In the genomic region with DNA sequence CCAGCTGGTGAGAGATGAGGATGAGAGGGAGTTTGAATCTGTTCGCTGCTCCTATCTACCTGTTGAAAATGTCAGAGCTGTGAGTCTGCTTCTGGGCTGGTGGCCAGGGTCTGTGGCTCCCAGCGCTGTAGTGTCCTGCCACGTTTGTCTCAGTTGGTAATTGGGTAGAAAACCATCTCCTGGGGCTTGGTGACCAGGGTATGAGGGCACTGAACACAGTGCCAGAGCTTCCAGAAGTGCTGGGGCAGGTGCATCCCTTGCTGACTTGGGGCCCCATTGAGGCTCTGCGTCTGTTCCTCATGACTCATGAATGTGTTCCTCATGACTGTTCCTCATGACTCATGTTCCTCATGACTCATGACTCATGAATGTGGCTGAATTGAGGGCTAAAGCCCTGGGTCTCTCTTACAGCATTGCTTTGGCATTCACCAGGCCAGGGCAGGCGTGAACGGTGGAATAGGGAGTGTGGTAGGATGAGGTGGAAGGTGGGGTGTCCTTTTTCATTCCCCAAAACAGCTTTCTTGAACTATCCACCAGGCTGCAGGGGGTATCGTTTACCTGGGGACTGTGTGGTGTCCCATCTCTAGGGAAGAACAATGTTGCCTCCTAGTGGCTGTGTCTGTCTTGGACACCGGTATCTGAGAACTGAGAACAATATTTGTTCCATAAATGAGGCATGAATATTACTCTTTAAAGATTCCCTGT, we compare ENCODE assay signal across 1 cellular context.
A peak's percentile ranks its signal among the peaks of the same experiment; 100 is the strongest.
TF ChIP-seq lines count a peak whose summit lies in the region.

No MANE protein-coding gene starts in this region.

TF ChIP-seq in K562, 482 proteins besides CTCF, POLR2A, EP300 and RAD21 (continued from another document and continues in another):
- TF ChIP-seq, protein P1, sequence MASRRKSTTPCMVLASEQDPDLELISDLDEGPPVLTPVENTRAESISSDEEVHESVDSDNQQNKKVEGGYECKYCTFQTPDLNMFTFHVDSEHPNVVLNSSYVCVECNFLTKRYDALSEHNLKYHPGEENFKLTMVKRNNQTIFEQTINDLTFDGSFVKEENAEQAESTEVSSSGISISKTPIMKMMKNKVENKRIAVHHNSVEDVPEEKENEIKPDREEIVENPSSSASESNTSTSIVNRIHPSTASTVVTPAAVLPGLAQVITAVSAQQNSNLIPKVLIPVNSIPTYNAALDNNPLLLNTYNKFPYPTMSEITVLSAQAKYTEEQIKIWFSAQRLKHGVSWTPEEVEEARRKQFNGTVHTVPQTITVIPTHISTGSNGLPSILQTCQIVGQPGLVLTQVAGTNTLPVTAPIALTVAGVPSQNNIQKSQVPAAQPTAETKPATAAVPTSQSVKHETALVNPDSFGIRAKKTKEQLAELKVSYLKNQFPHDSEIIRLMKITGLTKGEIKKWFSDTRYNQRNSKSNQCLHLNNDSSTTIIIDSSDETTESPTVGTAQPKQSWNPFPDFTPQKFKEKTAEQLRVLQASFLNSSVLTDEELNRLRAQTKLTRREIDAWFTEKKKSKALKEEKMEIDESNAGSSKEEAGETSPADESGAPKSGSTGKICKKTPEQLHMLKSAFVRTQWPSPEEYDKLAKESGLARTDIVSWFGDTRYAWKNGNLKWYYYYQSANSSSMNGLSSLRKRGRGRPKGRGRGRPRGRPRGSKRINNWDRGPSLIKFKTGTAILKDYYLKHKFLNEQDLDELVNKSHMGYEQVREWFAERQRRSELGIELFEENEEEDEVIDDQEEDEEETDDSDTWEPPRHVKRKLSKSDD (conservative IDR thresholded peaks at IDR 0.05; ENCODE audit: low read length): no peak
- TF ChIP-seq NCOA6 (IDR thresholded peaks at IDR 0.05) (no peak), ZKSCAN8 (CRISPR knock-in tag; IDR thresholded peaks at IDR 0.05) (peak; percentile 64; the same call in 1 of the 2 replicates), ARHGAP35 (IDR thresholded peaks at IDR 0.05; ENCODE audit: partially characterized antibody) (no peak), XRCC5 (IDR thresholded peaks at IDR 0.05; ENCODE audit: low read depth, low read length) (no peak), ZNF707 (CRISPR knock-in tag; conservative IDR thresholded peaks at IDR 0.05) (no peak), ZNF311 (CRISPR knock-in tag; IDR thresholded peaks at IDR 0.05) (peak; percentile 9; the same call in 1 of the 2 replicates), HMGN3 (IDR thresholded peaks at IDR 0.05; ENCODE audit: borderline replicate concordance, extremely low read depth, insufficient read length, low read depth, low read length) (no peak), GABPB1 (CRISPR knock-in tag; IDR thresholded peaks at IDR 0.05) (peak; percentile 24; the same call in 1 of the 2 replicates), LEF1 (IDR thresholded peaks at IDR 0.05) (peak; percentile 67; the same call in 1 of the 2 replicates), ZNF143 (CRISPR knock-in tag; IDR thresholded peaks at IDR 0.05) (no peak), KLF6 (CRISPR knock-in tag; IDR thresholded peaks at IDR 0.05; ENCODE audit: borderline replicate concordance) (0 out of 2 replicates have a peak, but pooled peaks have one; percentile 68), ZNF445 (CRISPR knock-in tag; IDR thresholded peaks at IDR 0.05; ENCODE audit: low read depth) (no peak), ZNF586 (CRISPR knock-in tag; conservative IDR thresholded peaks at IDR 0.05) (no peak), SOX6 (IDR thresholded peaks at IDR 0.05) (peak; percentile 75), HEY1 (CRISPR knock-in tag; IDR thresholded peaks at IDR 0.05; ENCODE audit: borderline replicate concordance) (no peak), ARNT (IDR thresholded peaks at IDR 0.05) (peak; percentile 75 to 83; a peak in 3 of 4 replicates), SMARCA5 (IDR thresholded peaks at IDR 0.05) (no peak), NONO (IDR thresholded peaks at IDR 0.05; ENCODE audit: low read depth in 2 of 2, low read length in 1 of 2) (no peak), SRSF9 (IDR thresholded peaks at IDR 0.05; ENCODE audit: borderline replicate concordance, low read depth, low read length) (no peak), MTA2 (IDR thresholded peaks at IDR 0.05; ENCODE audit: low read depth) (peak; percentile 32; the same call in 1 of the 2 replicates), CHD2 (IDR thresholded peaks at IDR 0.05; ENCODE audit: low read depth, low read length) (no peak), PHF21A (IDR thresholded peaks at IDR 0.05; ENCODE audit: borderline replicate concordance, low read depth) (0 out of 2 replicates have a peak, but pooled peaks have one; percentile 25), ZNF23 (CRISPR knock-in tag; IDR thresholded peaks at IDR 0.05) (no peak), TBP (optimal IDR thresholded peaks at IDR 0.05; ENCODE audit: low read depth, low read length) (no peak), TCF7L2 (IDR thresholded peaks at IDR 0.05; ENCODE audit: low read depth, low read length) (no peak), BRCA1 (IDR thresholded peaks at IDR 0.05) (no peak), BRCA1 (CRISPR knock-in tag; IDR thresholded peaks at IDR 0.05) (no peak)
- TF ChIP-seq, protein P2, sequence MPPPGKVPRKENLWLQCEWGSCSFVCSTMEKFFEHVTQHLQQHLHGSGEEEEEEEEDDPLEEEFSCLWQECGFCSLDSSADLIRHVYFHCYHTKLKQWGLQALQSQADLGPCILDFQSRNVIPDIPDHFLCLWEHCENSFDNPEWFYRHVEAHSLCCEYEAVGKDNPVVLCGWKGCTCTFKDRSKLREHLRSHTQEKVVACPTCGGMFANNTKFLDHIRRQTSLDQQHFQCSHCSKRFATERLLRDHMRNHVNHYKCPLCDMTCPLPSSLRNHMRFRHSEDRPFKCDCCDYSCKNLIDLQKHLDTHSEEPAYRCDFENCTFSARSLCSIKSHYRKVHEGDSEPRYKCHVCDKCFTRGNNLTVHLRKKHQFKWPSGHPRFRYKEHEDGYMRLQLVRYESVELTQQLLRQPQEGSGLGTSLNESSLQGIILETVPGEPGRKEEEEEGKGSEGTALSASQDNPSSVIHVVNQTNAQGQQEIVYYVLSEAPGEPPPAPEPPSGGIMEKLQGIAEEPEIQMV (tag; conservative IDR thresholded peaks at IDR 0.05; ENCODE audit: low read depth): no peak; the same call in 1 of the 2 replicates
- TF ChIP-seq, protein P3, sequence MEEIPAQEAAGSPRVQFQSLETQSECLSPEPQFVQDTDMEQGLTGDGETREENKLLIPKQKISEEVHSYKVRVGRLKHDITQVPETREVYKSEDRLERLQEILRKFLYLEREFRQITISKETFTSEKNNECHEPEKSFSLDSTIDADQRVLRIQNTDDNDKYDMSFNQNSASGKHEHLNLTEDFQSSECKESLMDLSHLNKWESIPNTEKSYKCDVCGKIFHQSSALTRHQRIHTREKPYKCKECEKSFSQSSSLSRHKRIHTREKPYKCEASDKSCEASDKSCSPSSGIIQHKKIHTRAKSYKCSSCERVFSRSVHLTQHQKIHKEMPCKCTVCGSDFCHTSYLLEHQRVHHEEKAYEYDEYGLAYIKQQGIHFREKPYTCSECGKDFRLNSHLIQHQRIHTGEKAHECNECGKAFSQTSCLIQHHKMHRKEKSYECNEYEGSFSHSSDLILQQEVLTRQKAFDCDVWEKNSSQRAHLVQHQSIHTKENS (CRISPR knock-in tag; IDR thresholded peaks at IDR 0.05): no peak
- TF ChIP-seq, protein P4, sequence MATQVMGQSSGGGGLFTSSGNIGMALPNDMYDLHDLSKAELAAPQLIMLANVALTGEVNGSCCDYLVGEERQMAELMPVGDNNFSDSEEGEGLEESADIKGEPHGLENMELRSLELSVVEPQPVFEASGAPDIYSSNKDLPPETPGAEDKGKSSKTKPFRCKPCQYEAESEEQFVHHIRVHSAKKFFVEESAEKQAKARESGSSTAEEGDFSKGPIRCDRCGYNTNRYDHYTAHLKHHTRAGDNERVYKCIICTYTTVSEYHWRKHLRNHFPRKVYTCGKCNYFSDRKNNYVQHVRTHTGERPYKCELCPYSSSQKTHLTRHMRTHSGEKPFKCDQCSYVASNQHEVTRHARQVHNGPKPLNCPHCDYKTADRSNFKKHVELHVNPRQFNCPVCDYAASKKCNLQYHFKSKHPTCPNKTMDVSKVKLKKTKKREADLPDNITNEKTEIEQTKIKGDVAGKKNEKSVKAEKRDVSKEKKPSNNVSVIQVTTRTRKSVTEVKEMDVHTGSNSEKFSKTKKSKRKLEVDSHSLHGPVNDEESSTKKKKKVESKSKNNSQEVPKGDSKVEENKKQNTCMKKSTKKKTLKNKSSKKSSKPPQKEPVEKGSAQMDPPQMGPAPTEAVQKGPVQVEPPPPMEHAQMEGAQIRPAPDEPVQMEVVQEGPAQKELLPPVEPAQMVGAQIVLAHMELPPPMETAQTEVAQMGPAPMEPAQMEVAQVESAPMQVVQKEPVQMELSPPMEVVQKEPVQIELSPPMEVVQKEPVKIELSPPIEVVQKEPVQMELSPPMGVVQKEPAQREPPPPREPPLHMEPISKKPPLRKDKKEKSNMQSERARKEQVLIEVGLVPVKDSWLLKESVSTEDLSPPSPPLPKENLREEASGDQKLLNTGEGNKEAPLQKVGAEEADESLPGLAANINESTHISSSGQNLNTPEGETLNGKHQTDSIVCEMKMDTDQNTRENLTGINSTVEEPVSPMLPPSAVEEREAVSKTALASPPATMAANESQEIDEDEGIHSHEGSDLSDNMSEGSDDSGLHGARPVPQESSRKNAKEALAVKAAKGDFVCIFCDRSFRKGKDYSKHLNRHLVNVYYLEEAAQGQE (CRISPR knock-in tag; IDR thresholded peaks at IDR 0.05; ENCODE audit: low read depth): no peak
- TF ChIP-seq, protein P5, sequence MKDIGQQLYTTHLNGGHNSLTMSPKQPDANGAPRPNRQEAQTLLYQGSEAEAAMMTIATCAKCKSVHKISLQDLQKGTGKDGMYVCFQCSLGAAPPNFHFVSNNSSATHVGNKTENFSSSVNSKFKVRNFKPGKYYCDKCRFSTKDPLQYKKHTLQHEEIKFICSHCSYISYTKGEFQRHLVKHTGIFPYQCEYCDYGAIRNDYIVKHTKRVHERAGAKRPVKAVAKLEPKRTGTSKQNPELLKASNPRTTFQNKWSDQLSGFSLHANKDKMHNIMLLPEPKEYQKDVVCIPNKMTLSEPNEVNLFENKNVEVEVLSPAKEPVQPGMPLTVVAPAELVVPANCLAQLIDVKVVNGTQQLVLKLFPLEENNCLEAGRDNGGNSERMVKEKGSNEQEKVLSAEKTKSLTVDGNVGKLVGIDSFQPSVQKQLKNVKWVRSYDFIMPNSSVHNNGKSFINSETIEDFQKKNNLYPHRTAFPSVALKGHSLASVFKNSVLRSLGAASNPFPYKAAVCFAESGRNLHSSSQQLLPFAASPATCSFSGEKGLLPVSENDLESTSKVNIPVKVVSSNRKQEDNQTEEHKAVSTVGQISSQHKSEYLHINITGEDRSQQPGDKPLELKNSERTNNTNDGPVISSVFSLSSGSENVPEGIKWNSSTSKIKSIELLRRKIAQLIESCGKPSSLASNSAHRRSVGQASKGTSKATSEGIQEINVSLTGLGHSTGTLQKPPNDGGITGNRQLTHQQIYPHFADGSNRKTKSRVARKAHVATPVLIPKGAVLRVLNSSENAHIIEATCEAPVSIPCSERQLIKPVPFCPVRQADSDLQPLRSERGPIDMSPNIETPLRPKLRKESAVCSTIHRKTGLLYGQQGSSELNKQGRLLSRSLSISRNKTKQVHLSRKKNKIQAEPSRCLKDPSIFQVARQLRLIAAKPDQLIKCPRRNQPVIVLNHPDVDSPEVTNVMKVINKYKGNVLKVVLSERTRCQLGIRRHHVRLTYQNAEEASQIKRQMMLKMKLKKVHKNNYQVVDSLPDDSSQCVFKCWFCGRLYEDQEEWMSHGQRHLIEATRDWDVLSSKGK (CRISPR knock-in tag; IDR thresholded peaks at IDR 0.05): no peak
- TF ChIP-seq, protein P6, sequence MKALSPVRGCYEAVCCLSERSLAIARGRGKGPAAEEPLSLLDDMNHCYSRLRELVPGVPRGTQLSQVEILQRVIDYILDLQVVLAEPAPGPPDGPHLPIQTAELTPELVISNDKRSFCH (CRISPR knock-in tag; IDR thresholded peaks at IDR 0.05): no peak
- TF ChIP-seq, protein P6 (tag; IDR thresholded peaks at IDR 0.05): peak; percentile 90
- TF ChIP-seq, protein P7, sequence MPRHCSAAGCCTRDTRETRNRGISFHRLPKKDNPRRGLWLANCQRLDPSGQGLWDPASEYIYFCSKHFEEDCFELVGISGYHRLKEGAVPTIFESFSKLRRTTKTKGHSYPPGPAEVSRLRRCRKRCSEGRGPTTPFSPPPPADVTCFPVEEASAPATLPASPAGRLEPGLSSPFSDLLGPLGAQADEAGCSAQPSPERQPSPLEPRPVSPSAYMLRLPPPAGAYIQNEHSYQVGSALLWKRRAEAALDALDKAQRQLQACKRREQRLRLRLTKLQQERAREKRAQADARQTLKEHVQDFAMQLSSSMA (CRISPR knock-in tag; IDR thresholded peaks at IDR 0.05): no peak
- TF ChIP-seq, protein P8, sequence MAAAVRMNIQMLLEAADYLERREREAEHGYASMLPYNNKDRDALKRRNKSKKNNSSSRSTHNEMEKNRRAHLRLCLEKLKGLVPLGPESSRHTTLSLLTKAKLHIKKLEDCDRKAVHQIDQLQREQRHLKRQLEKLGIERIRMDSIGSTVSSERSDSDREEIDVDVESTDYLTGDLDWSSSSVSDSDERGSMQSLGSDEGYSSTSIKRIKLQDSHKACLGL (CRISPR knock-in tag; IDR thresholded peaks at IDR 0.05; ENCODE audit: borderline replicate concordance, poor library complexity, severe bottlenecking): no peak
- TF ChIP-seq, protein P9, sequence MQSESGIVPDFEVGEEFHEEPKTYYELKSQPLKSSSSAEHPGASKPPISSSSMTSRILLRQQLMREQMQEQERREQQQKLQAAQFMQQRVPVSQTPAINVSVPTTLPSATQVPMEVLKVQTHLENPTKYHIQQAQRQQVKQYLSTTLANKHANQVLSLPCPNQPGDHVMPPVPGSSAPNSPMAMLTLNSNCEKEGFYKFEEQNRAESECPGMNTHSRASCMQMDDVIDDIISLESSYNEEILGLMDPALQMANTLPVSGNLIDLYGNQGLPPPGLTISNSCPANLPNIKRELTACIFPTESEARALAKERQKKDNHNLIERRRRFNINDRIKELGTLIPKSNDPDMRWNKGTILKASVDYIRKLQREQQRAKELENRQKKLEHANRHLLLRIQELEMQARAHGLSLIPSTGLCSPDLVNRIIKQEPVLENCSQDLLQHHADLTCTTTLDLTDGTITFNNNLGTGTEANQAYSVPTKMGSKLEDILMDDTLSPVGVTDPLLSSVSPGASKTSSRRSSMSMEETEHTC (IDR thresholded peaks at IDR 0.05): peak; percentile 100
- TF ChIP-seq, protein P10, sequence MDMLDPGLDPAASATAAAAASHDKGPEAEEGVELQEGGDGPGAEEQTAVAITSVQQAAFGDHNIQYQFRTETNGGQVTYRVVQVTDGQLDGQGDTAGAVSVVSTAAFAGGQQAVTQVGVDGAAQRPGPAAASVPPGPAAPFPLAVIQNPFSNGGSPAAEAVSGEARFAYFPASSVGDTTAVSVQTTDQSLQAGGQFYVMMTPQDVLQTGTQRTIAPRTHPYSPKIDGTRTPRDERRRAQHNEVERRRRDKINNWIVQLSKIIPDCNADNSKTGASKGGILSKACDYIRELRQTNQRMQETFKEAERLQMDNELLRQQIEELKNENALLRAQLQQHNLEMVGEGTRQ (CRISPR knock-in tag; IDR thresholded peaks at IDR 0.05): no peak
- TF ChIP-seq, protein P11, sequence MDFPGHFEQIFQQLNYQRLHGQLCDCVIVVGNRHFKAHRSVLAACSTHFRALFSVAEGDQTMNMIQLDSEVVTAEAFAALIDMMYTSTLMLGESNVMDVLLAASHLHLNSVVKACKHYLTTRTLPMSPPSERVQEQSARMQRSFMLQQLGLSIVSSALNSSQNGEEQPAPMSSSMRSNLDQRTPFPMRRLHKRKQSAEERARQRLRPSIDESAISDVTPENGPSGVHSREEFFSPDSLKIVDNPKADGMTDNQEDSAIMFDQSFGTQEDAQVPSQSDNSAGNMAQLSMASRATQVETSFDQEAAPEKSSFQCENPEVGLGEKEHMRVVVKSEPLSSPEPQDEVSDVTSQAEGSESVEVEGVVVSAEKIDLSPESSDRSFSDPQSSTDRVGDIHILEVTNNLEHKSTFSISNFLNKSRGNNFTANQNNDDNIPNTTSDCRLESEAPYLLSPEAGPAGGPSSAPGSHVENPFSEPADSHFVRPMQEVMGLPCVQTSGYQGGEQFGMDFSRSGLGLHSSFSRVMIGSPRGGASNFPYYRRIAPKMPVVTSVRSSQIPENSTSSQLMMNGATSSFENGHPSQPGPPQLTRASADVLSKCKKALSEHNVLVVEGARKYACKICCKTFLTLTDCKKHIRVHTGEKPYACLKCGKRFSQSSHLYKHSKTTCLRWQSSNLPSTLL (IDR thresholded peaks at IDR 0.05): no peak
